ENCODE assay signal across 8 cellular contexts in the genomic region with DNA sequence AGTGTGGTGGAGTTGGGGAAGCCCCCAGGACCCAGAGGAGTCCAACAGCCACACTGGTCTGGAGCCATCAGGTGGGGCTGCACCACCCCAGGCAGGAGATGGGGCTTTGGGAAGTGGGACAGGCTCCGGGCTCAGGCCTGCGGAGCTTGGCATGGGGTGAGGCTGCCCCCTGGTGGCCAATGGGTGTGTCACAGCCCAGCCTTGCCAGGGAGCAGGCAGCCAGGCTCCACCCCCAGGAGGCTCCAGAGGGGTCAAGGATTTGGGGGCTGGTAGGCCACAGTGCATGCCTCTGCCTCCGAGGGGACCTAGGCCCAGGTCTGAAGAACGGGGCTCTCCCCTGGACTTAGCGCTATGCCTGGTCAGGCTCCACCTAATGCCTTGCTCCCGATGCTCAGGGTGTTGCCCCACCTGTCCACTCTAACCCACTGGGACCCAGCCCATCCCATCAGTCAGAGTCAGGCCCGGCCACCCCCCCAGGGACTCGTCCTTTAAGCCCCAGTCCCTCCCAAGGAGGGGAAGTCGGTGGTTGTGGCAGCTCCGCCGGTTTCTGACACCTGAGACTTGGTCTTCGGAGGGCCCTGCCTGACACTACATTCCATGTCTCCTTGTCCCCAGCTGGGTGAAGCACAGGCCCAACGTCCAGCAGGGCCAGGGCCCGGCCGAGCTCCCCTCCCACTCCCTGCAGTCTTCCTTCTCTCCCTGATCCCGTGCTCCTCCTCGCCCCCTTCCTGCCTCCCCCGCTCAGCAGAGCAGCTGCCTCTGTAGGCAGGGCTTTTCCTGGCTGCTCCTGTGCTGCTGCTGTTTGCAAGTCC. TPM values are rescaled to one million over a fixed set of nuclear protein-coding genes. Genes with fewer than 3 reads are reported as not detected.
A peak's percentile ranks its signal among the peaks of the same experiment; 100 is the strongest.
DNase-seq lines count a peak whose midpoint lies in the region; ATAC-seq and TF ChIP-seq lines count a peak whose summit lies in the region.

No MANE protein-coding gene starts in this region.

- H3K9me3 ChIP-seq in BLaER1 treated with 17β-estradiol and CSF1 and Interleukin-3, amounts not matched to agents 10 nM and 100 nM (replicated peaks in 1 of 11): no peaks in the 10 kb centered on the region
- no peaks in the 10 kb centered on the region for H3K9me3 ChIP-seq in SK-N-SH
- no peaks in the 10 kb centered on the region for H3K9me3 ChIP-seq in cardiac muscle cell (ENCODE audit: low read depth)
- H3K9me3 ChIP-seq in prostate gland: no peaks in the 10 kb centered on the region
- no peaks in the 10 kb centered on the region for H3K9me3 ChIP-seq in upper lobe of right lung

- H3K9me2 ChIP-seq in SK-N-SH: no peaks in the 10 kb centered on the region

- H3F3A ChIP-seq in SK-N-SH (replicated peaks; ENCODE audit: insufficient read depth): no peaks in the 10 kb centered on the region

- DNase-seq in SK-N-SH (peak; percentile 93), cardiac muscle cell (ENCODE audit: low read depth in 1 of 2, low spot score in 1 of 2) (peak; percentile 76 to 83), prostate gland (ENCODE audit: low spot score) (peak; percentile 66), upper lobe of right lung (peak; percentile 90)
- peak; percentile 81 for DNase-seq in activated naive CD4-positive, alpha-beta T cell treated with anti-CD3 and anti-CD28 coated beads, Interleukin-2, amount 50 U/mL, for 16 hours

- no peak for TF ChIP-seq POLR2A in prostate gland (IDR thresholded peaks at IDR 0.05)

- peak; percentile 74 for ATAC-seq in GM19025 (IDR thresholded peaks at IDR 0.05; ENCODE audit: low read depth, unreplicated experiment)
- ATAC-seq in HG03469 (IDR thresholded peaks at IDR 0.05; ENCODE audit: unreplicated experiment): peak; percentile 62
- ATAC-seq in upper lobe of right lung: peak; percentile 95

- CTCF ChIA-PET in SK-N-SH (lab: Yijun Ruan, JAX): interaction anchor here (0.6 to 5.7 kb wide), 27 partner anchors 8 to 861 kb away, joined by 3 to 70 read pairs (median 5); a partner anchor contains a TSS

- peaks cover 9 to 29% (median 18%) of the 10 kb centered on the region in 10 experiments for H3K4me1 ChIP-seq in BLaER1 treated with 17β-estradiol and CSF1 and Interleukin-3, amounts not matched to agents 10 nM and 100 nM
- peaks cover 0 to 3% of the 10 kb centered on the region in 2 experiments; a peak in 1 of 4 replicates for H3K4me1 ChIP-seq in SK-N-SH (ENCODE audit: control insufficient read depth in 1 of 2, insufficient read depth in 2 of 2, low read depth in 1 of 2, low read length in 1 of 2)
- peaks cover 8% of the 10 kb centered on the region for H3K4me1 ChIP-seq in cardiac muscle cell (ENCODE audit: low read depth)
- no peaks in the 10 kb centered on the region for H3K4me1 ChIP-seq in prostate gland (replicated peaks)
- peaks cover 6% of the 10 kb centered on the region for H3K4me1 ChIP-seq in upper lobe of right lung

- 34% methylated on average over 6 of the region's 18 CpGs for WGBS in SK-N-SH (ENCODE audit: low lambda C conversion rate)
- 32% methylated on average over 15 of the region's 18 CpGs for WGBS in prostate gland

- no peak overlapping the region for H3K4me3 ChIP-seq in BLaER1 treated with 17β-estradiol and CSF1 and Interleukin-3, amounts not matched to agents 10 nM and 100 nM
- H3K4me3 ChIP-seq in SK-N-SH (ENCODE audit: low read depth in 2 of 2, low read length in 1 of 2) (no peak overlapping the region; a peak in 1 of 4 replicates), cardiac muscle cell (no peak overlapping the region), prostate gland (no peak overlapping the region), upper lobe of right lung (no peak overlapping the region)

- H3K4me2 ChIP-seq in BLaER1 treated with 17β-estradiol and CSF1 and Interleukin-3, amounts not matched to agents 10 nM and 100 nM: peak overlapping the region; percentile 55 to 74 (median 64)
- H3K4me2 ChIP-seq in SK-N-SH: no peak overlapping the region

- no peaks in the 10 kb centered on the region for H3K27me3 ChIP-seq in BLaER1 treated with 17β-estradiol and CSF1 and Interleukin-3, amounts not matched to agents 10 nM and 100 nM
- H3K27me3 ChIP-seq in SK-N-SH (ENCODE audit: insufficient read depth) (no peaks in the 10 kb centered on the region), cardiac muscle cell (no peaks in the 10 kb centered on the region), prostate gland (replicated peaks; ENCODE audit: insufficient read depth) (no peaks in the 10 kb centered on the region), upper lobe of right lung (no peaks in the 10 kb centered on the region)

- POLR2A ChIA-PET in SK-N-SH (lab: Yijun Ruan, JAX): no interaction called here

- H3K79me2 ChIP-seq in SK-N-SH (ENCODE audit: insufficient read depth): no peaks in the 10 kb centered on the region

- no peaks in the 10 kb centered on the region; a peak in 1 of 22 replicates for H4K20me1 ChIP-seq in BLaER1 treated with 17β-estradiol and CSF1 and Interleukin-3, amounts not matched to agents 10 nM and 100 nM
- no peaks in the 10 kb centered on the region for H4K20me1 ChIP-seq in SK-N-SH (ENCODE audit: insufficient read depth)

- TF ChIP-seq EP300 in SK-N-SH (IDR thresholded peaks at IDR 0.05; ENCODE audit: borderline replicate concordance in 1 of 2, low read depth in 1 of 2, low read length in 1 of 2): no peak

- TF ChIP-seq RAD21 in SK-N-SH (IDR thresholded peaks at IDR 0.05; ENCODE audit: low read length): peak; percentile 94

- intact Hi-C loops in prostate gland (cut with DNase I) (loop anchor here (5.0 kb wide), 2 partner anchors 78 to 833 kb away; no protein-coding TSS in a partner anchor), upper lobe of right lung (cut with DNase I) (loop anchor here (5.0 kb wide), 1 partner anchor 833 kb away; no protein-coding TSS in a partner anchor)

- H3K27ac ChIP-seq in BLaER1 treated with 17β-estradiol and CSF1 and Interleukin-3, amounts not matched to agents 10 nM and 100 nM: no peak overlapping the region
- H3K27ac ChIP-seq in SK-N-SH (ENCODE audit: low read depth in 2 of 2, low read length in 1 of 2) (no peak overlapping the region), cardiac muscle cell (no peak overlapping the region), prostate gland (no peak overlapping the region), upper lobe of right lung (no peak overlapping the region)

- TF ChIP-seq CTCF in SK-N-SH (IDR thresholded peaks at IDR 0.05) (peak; percentile 84), cardiac muscle cell (IDR thresholded peaks at IDR 0.05; ENCODE audit: low read depth, low read length) (peak; percentile 87), prostate gland (IDR thresholded peaks at IDR 0.05) (peak; percentile 94 to 98 (median 96)), upper lobe of right lung (IDR thresholded peaks at IDR 0.05) (peak; percentile 100)

- no peak overlapping the region for H2AFZ ChIP-seq in SK-N-SH (ENCODE audit: low read depth)

- H3K9ac ChIP-seq in BLaER1 treated with 17β-estradiol and CSF1 and Interleukin-3, amounts not matched to agents 10 nM and 100 nM: peak overlapping the region in 8 of 11 experiments; percentile 2 to 47 (median 30); a peak in 10 of 22 replicates
- H3K9ac ChIP-seq in SK-N-SH: no peak overlapping the region

- H3K36me3 ChIP-seq in BLaER1 treated with 17β-estradiol and CSF1 and Interleukin-3, amounts not matched to agents 10 nM and 100 nM: no peaks in the 10 kb centered on the region
- no peaks in the 10 kb centered on the region for H3K36me3 ChIP-seq in SK-N-SH (replicated peaks in 1 of 2; ENCODE audit: control insufficient read depth in 1 of 2, insufficient read depth in 2 of 2, low read length in 1 of 2)
- H3K36me3 ChIP-seq in cardiac muscle cell: no peaks in the 10 kb centered on the region
- no peaks in the 10 kb centered on the region for H3K36me3 ChIP-seq in prostate gland
- H3K36me3 ChIP-seq in upper lobe of right lung: no peaks in the 10 kb centered on the region

TF ChIP-seq in SK-N-SH, 30 proteins besides CTCF, POLR2A, EP300 and RAD21:
- no peak for TF ChIP-seq EZH2phosphoT487 (IDR thresholded peaks at IDR 0.05; ENCODE audit: borderline replicate concordance, low read depth)
- TF ChIP-seq CHD2 (IDR thresholded peaks at IDR 0.05; ENCODE audit: low read length, partially characterized antibody): no peak
- TF ChIP-seq SMC3 (IDR thresholded peaks at IDR 0.05; ENCODE audit: low read depth, low read length): peak; percentile 93
- peak; percentile 40; the same call in 1 of the 2 replicates for TF ChIP-seq RCOR1 (IDR thresholded peaks at IDR 0.05; ENCODE audit: low read length)

RNA-seq across cellular contexts. Expression of a gene that starts 11.3 kb away (rescaled TPM):
- polyA plus RNA-seq in SK-N-SH (2012; rRNA removed) (9.7 and 14.3 TPM in 2 replicates), cardiac muscle cell (9.4 and 14.8 TPM in 2 replicates)
- 13.9 and 14.6 TPM in 2 replicates for polyA plus RNA-seq in SK-N-SH (2012; cell fraction: cytosol; rRNA removed)
- 8.0 and 12.5 TPM in 2 replicates for polyA plus RNA-seq in SK-N-SH (2012; cell fraction: nucleus; rRNA removed)
- total RNA-seq in cardiac muscle cell (13.1 and 15.8 TPM in 2 replicates), prostate gland (10 to 100 TPM; 18.8 to 41.5 TPM), upper lobe of right lung (23.0 TPM)
